In the genomic region with DNA sequence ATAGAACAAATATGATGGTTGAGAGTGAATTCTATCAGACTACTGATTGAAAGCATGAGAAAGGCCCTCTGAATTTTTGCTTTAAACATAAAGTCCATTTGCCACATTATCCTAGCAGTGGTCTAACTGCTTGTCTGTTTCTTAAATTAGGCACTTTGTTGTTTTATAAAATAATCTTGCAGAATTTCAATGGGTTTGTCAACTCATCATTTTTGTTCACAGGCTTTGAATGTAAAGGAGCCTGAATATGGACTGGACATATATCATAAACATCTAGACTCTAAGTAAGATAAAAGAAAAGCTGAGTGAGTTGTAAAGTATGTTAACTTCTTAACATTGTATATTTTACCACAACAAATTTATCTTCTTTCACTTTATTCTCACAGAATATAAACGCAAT, we compare ENCODE assay signal across 5 cellular contexts.
"Had no signal": no experiment of that assay in that cellular context is flagged by ENCODE, and none has a peak within 500 bp of the region (broad histone marks: within the 10 kb centered on the region; RNA-seq: fewer than 3 reads in every experiment).

No MANE protein-coding gene starts in this region.

- FAIRE-seq: HTR-8/SVneo had no signal

- H3K9ac ChIP-seq: KMS-11 had no signal

- H3K4me2 ChIP-seq: KMS-11 had no signal

- DNase-seq: KBM-7, KG1 had no signal

- H3K27ac ChIP-seq: HL-60, KMS-11 had no signal
